In the genomic region with DNA sequence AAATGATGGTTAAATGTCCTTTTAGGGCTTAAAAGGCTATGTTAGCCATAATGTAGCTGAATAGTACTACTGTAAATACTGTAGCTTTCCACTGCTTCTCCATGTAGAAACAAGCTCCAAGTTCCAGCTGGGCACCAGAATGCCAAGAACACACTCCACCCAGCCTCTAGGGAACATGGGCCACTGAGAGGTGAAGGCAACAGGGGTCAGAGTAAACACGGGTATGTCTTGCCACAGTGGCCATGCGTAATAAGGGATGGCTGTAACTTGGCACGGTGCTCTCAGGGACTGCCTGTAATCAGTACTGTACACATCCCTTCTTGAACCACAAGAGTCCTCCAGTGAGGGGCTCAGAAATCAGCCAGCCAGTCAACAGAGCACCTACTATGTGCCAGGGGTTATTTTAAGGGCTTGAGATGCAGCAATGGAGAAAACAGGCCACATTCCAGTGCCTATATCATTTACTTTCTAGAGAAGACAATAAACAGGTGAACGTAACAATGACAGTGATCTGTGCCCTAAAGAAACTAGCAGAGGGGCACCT, we compare ENCODE assay signal across 23 cellular contexts.
"Had no signal": no experiment of that assay in that cellular context is flagged by ENCODE, and none has a peak within 500 bp of the region (broad histone marks: within the 10 kb centered on the region; RNA-seq: fewer than 3 reads in every experiment).

No MANE protein-coding gene starts in this region.

- H3K27me3 ChIP-seq: esophagus squamous epithelium, heart right ventricle, neutrophil, tibial artery had no signal

- H3K4me1 ChIP-seq: esophagus squamous epithelium, tibial artery had no signal

- H3K4me1 Mint-ChIP-seq: endodermal cell; nephron; stimulated activated naive CD8-positive, alpha-beta T cell treated with anti-CD3 and anti-CD28 coated beads, Interleukin-15, amount 100 ng/mL, for 72 hours had no signal

- H3K9me3 ChIP-seq: esophagus squamous epithelium, heart right ventricle, neutrophil, tibial artery had no signal

- ATAC-seq: heart right ventricle; stimulated activated naive CD8-positive, alpha-beta T cell treated with anti-CD3 and anti-CD28 coated beads, Interleukin-15, amount 100 ng/mL, for 72 hours had no signal

- H3K27ac Mint-ChIP-seq: activated naive CD8-positive, alpha-beta T cell; endodermal cell; memory B cell; nephron had no signal

- H3K4me3 ChIP-seq: coronary artery, esophagus squamous epithelium, heart right ventricle, tibial artery had no signal

- H3K27me3 Mint-ChIP-seq: activated naive CD8-positive, alpha-beta T cell; memory B cell; stimulated activated naive CD8-positive, alpha-beta T cell treated with anti-CD3 and anti-CD28 coated beads, Interleukin-15, amount 100 ng/mL, for 72 hours had no signal

- DNase-seq: activated CD4-positive, alpha-beta T cell treated with anti-CD3 and anti-CD28 coated beads for 1 hour; activated CD4-positive, alpha-beta T cell treated with anti-CD3 and anti-CD28 coated beads, Interleukin-2, amount 50 U/mL, for 4 hours; activated CD8-positive, alpha-beta memory T cell treated with anti-CD3 and anti-CD28 coated beads for 24 hours; activated CD8-positive, alpha-beta memory T cell treated with anti-CD3 and anti-CD28 coated beads, Interleukin-2, amount 50 U/mL, for 4 hours; activated T-cell treated with anti-CD3 and anti-CD28 coated beads, Interleukin-2, amount 50 U/mL, for 48 hours; amniotic stem cell; endodermal cell; esophagus squamous epithelium; heart right ventricle; islet precursor cell; left cardiac atrium; right cardiac atrium; stimulated activated CD4-positive, alpha-beta T cell treated with anti-CD3 and anti-CD28 coated beads, Interleukin-12 subunit alpha, Interleukin-12 subunit beta, amount 100 ng/mL, for 4 hours; stimulated activated CD4-positive, alpha-beta T cell treated with anti-CD3 and anti-CD28 coated beads, Interleukin-4, amount 100 ng/mL, for 4 hours; stimulated activated naive CD8-positive, alpha-beta T cell treated with anti-CD3 and anti-CD28 coated beads, Interleukin-15, amount 100 ng/mL, for 72 hours; tibial artery; WERI-Rb-1 had no signal

- H3K4me3 Mint-ChIP-seq: activated naive CD8-positive, alpha-beta T cell; endodermal cell; memory B cell; nephron; stimulated activated naive CD8-positive, alpha-beta T cell treated with anti-CD3 and anti-CD28 coated beads, Interleukin-15, amount 100 ng/mL, for 72 hours had no signal

- H3K27ac ChIP-seq: coronary artery, esophagus squamous epithelium, heart right ventricle, neutrophil, parathyroid adenoma, tibial artery, WERI-Rb-1 had no signal

- H3K9me3 Mint-ChIP-seq: endodermal cell; memory B cell; nephron; stimulated activated naive CD8-positive, alpha-beta T cell treated with anti-CD3 and anti-CD28 coated beads, Interleukin-15, amount 100 ng/mL, for 72 hours had no signal
